In the genomic region with DNA sequence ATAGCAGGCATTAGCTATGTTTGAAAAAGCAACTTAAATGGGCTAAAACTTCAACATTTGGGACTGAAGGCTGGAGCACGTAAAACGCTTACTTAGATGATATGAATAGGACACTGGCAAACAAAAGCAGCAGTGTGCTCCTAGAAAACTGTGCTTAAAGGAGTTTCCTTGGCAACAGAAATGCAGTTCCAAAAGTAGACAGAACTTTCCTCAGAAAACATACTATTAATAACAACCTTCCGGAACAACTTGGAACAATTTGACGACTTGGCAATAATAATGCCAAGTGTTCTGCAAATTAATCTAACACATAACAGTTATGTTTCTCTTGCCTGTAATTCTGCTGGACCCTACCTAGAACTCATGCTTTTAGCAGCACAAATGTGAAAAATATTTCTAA, we compare ENCODE assay signal across 12 cellular contexts.
DNase-seq lines count a peak whose midpoint lies in the region; TF ChIP-seq lines count a peak whose summit lies in the region.
"Had no signal": no experiment of that assay in that cellular context is flagged by ENCODE, and none has a peak within 500 bp of the region (broad histone marks: within the 10 kb centered on the region; RNA-seq: fewer than 3 reads in every experiment).

No MANE protein-coding gene starts in this region.

- DNase-seq in breast epithelium (ENCODE audit: low spot score in 2 of 2) (no peak), MCF 10A (ENCODE audit: unreplicated experiment) (no peak), left ventricle myocardium inferior (no peak), osteoblast (ENCODE audit: insufficient read length, low spot score, missing footprints) (no peak), vagina (ENCODE audit: extremely low spot score in 2 of 2) (no peak), type B pancreatic cell (ENCODE audit: extremely low spot score, unreplicated experiment) (no peak), cortex of kidney (lab: John Stamatoyannopoulos, UW) (no peak), activated gamma-delta T cell (lab: John Stamatoyannopoulos, UW) (no peak)
- DNase-seq: GF-D8, NCI-H1436 had no signal

- no peaks in the 10 kb centered on the region for H3K27me3 ChIP-seq in breast epithelium
- H3K27me3 ChIP-seq in left ventricle myocardium inferior (ENCODE audit: low read depth), result no peaks in the 10 kb centered on the region
- H3K27me3 ChIP-seq in osteoblast (ENCODE audit: insufficient read depth, low read length), result no peaks in the 10 kb centered on the region
- H3K27me3 ChIP-seq in vagina, result no peaks in the 10 kb centered on the region

- TF ChIP-seq POLR2A in breast epithelium (IDR thresholded peaks at IDR 0.05), result no peak
- TF ChIP-seq POLR2A in vagina (IDR thresholded peaks at IDR 0.05), result no peak

- peak overlapping the region; percentile 5 for H3K4me2 ChIP-seq in osteoblast (ENCODE audit: insufficient read depth, low read length)

- no TSS peak for BruUV-seq in MCF 10A (replicated peaks; lab: Mats Ljungman, UMichigan)

- H3K36me3 ChIP-seq in breast epithelium (no peaks in the 10 kb centered on the region), left ventricle myocardium inferior (no peaks in the 10 kb centered on the region), osteoblast (ENCODE audit: insufficient read depth, low read length) (no peaks in the 10 kb centered on the region), vagina (no peaks in the 10 kb centered on the region)

- H3K4me1 Mint-ChIP-seq in MCF 10A (ENCODE audit: insufficient read depth, unreplicated experiment) (peaks cover 9% of the 10 kb centered on the region), type B pancreatic cell (ENCODE audit: unreplicated experiment) (peaks cover 11% of the 10 kb centered on the region)

- peak overlapping the region; percentile 48 for H2AFZ ChIP-seq in osteoblast (ENCODE audit: low read length)

- no peaks in the 10 kb centered on the region for H4K20me1 ChIP-seq in osteoblast (ENCODE audit: insufficient read depth, low read length)

- H3K27ac ChIP-seq in breast epithelium (peak overlapping the region; percentile 85 to 89), left ventricle myocardium inferior (replicated peaks) (peak overlapping the region; percentile 77), osteoblast (ENCODE audit: low read depth, low read length) (no peak overlapping the region), vagina (peak overlapping the region; percentile 52)

- H3K4me1 ChIP-seq in breast epithelium, result no peaks in the 10 kb centered on the region
- peaks cover 63% of the 10 kb centered on the region for H3K4me1 ChIP-seq in left ventricle myocardium inferior
- H3K4me1 ChIP-seq in osteoblast (ENCODE audit: insufficient read depth, low read length), result peaks cover 3% of the 10 kb centered on the region
- H3K4me1 ChIP-seq in vagina, result peaks cover 12% of the 10 kb centered on the region

- H3K9me3 Mint-ChIP-seq in MCF 10A (ENCODE audit: unreplicated experiment) (no peaks in the 10 kb centered on the region), type B pancreatic cell (no peaks in the 10 kb centered on the region)
- H3K9me3 Mint-ChIP-seq: activated T-helper 1 cell treated with anti-CD3 and anti-CD28 coated beads, Interleukin-12 subunit alpha, Interleukin-12 subunit beta, Interleukin-2, Interleukin-4 antibody, amounts not matched to agents 30 ng/mL and 10 ng/mL and 1 ng/mL, durations not matched to agents 14 hours and 24 hours and 36 hours had no signal

- H3K27ac Mint-ChIP-seq in MCF 10A (ENCODE audit: low read depth, unreplicated experiment) (no peak overlapping the region), type B pancreatic cell (no peak overlapping the region)
- H3K27ac Mint-ChIP-seq: activated T-helper 1 cell treated with anti-CD3 and anti-CD28 coated beads, Interleukin-12 subunit alpha, Interleukin-12 subunit beta, Interleukin-2, Interleukin-4 antibody, amounts not matched to agents 30 ng/mL and 10 ng/mL and 1 ng/mL, durations not matched to agents 14 hours and 24 hours and 36 hours; natural killer cell treated with Interleukin-12 subunit alpha and Interleukin-12 subunit beta and Interleukin-15 and Interleukin-18, amount 100 ng/mL, for 72 hours had no signal

- H3K4me3 Mint-ChIP-seq in MCF 10A (ENCODE audit: unreplicated experiment) (no peak overlapping the region), type B pancreatic cell (no peak overlapping the region)
- H3K4me3 Mint-ChIP-seq: activated T-helper 1 cell treated with anti-CD3 and anti-CD28 coated beads, Interleukin-12 subunit alpha, Interleukin-12 subunit beta, Interleukin-2, Interleukin-4 antibody, amounts not matched to agents 30 ng/mL and 10 ng/mL and 1 ng/mL, durations not matched to agents 14 hours and 24 hours and 36 hours; natural killer cell treated with Interleukin-12 subunit alpha and Interleukin-12 subunit beta and Interleukin-15 and Interleukin-18, amount 100 ng/mL, for 72 hours had no signal

- H3K9me3 ChIP-seq in breast epithelium, result no peaks in the 10 kb centered on the region
- no peaks in the 10 kb centered on the region for H3K9me3 ChIP-seq in left ventricle myocardium inferior (replicated peaks)
- H3K9me3 ChIP-seq in osteoblast (ENCODE audit: low read depth, low read length), result no peaks in the 10 kb centered on the region
- no peaks in the 10 kb centered on the region for H3K9me3 ChIP-seq in vagina

- intact Hi-C loops in breast epithelium (cut with DNase I; ENCODE audit: low total_unique reads), result no loop called here
- intact Hi-C loops in MCF 10A (cut with micrococcal nuclease), result no loop called here
- intact Hi-C loops in left ventricle myocardium inferior (cut with micrococcal nuclease), result no loop called here
- intact Hi-C loops in vagina (cut with DNase I), result no loop called here

- TF ChIP-seq CTCF in breast epithelium (IDR thresholded peaks at IDR 0.05) (no peak), MCF 10A (IDR thresholded peaks at IDR 0.05; ENCODE audit: unreplicated experiment) (no peak), left ventricle myocardium inferior (IDR thresholded peaks at IDR 0.05; ENCODE audit: borderline replicate concordance) (no peak), osteoblast (IDR thresholded peaks at IDR 0.05; ENCODE audit: extremely low read depth, low read depth, low read length) (no peak), vagina (IDR thresholded peaks at IDR 0.05) (no peak), type B pancreatic cell (conservative IDR thresholded peaks at IDR 0.05) (no peak)

- no peaks in the 10 kb centered on the region for H3K27me3 Mint-ChIP-seq in MCF 10A (ENCODE audit: insufficient read depth, unreplicated experiment)
- H3K27me3 Mint-ChIP-seq in type B pancreatic cell, result no peaks in the 10 kb centered on the region
- H3K27me3 Mint-ChIP-seq: natural killer cell treated with Interleukin-12 subunit alpha and Interleukin-12 subunit beta and Interleukin-15 and Interleukin-18, amount 100 ng/mL, for 72 hours had no signal

- CTCF ChIA-PET in MCF 10A (lab: Yijun Ruan, JAX), result no interaction called here

- peak overlapping the region in 1 of 3 donors; percentile 23 for H3K4me3 ChIP-seq in breast epithelium
- H3K4me3 ChIP-seq in left ventricle myocardium inferior, result peak overlapping the region; percentile 33
- H3K4me3 ChIP-seq in osteoblast (ENCODE audit: insufficient read depth, low read length), result no peak overlapping the region
- H3K4me3 ChIP-seq in vagina, result no peak overlapping the region

- POLR2A ChIA-PET in MCF 10A (lab: Yijun Ruan, JAX), result no interaction called here

- no peaks in the 10 kb centered on the region for H3K36me3 Mint-ChIP-seq in MCF 10A (ENCODE audit: insufficient read depth, unreplicated experiment)
- no peaks in the 10 kb centered on the region for H3K36me3 Mint-ChIP-seq in type B pancreatic cell
- H3K36me3 Mint-ChIP-seq: natural killer cell treated with Interleukin-12 subunit alpha and Interleukin-12 subunit beta and Interleukin-15 and Interleukin-18, amount 100 ng/mL, for 72 hours had no signal

- H3K79me2 ChIP-seq in osteoblast (ENCODE audit: insufficient read depth, low read length), result no peaks in the 10 kb centered on the region
